Comparison of ENCODE assay signal across 14 cellular contexts in the genomic region with DNA sequence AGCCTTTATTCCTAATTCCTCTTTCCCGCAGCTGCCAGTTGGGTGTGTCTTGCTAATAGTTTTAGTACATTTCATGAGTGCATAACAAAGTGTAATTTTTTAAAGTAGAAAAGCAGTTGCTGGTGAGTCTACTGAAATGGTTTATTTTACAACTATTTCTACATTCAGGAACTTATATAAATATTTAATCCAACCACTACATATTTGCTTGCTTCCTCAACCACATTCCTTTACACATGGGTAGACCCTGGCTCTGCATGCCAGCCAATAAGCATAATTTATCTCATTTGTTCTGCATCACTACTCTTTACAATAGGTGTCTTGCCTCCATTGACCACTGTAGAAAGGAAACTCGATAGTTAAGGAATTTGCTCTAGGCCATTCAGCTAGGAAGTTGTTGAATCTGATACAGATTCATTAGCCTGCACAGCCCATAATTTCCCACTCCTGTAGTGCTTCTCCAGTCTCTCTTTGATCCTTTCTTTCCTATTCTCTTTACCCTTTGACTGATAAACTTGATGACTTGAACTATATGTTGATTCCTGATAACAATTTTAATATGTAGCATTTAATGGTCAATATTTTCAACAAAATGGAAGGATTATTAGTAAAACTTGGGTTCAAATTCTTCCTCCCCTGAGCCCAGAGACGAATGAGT.
DNase-seq lines count a peak whose midpoint lies in the region; ATAC-seq and TF ChIP-seq lines count a peak whose summit lies in the region.
"Had no signal": no experiment of that assay in that cellular context is flagged by ENCODE, and none has a peak within 500 bp of the region (broad histone marks: within the 10 kb centered on the region; RNA-seq: fewer than 3 reads in every experiment).

No MANE protein-coding gene starts in this region.

- H3K9me3 Mint-ChIP-seq in WTC11, result peaks cover 9% of the 10 kb centered on the region

- ATAC-seq in RWPE2 (ENCODE audit: low read depth) (peak; percentile 91), GM19023 (IDR thresholded peaks at IDR 0.05; ENCODE audit: unreplicated experiment) (no peak), HG02623 (IDR thresholded peaks at IDR 0.05; ENCODE audit: unreplicated experiment) (no peak), WTC11 (no peak; the same call in 1 of the 2 replicates)
- ATAC-seq: stimulated activated naive CD8-positive, alpha-beta T cell treated with anti-CD3 and anti-CD28 coated beads, Interleukin-15, Interleukin-2, amounts not matched to agents 100 U/mL and 50 U/mL, for 24 hours had no signal

- H3K9ac ChIP-seq in skeletal muscle satellite cell (ENCODE audit: low read depth, low read length), result peak overlapping the region; percentile 73

- H3K9me3 ChIP-seq in RWPE2 (ENCODE audit: severe bottlenecking) (peaks cover 7% of the 10 kb centered on the region), skeletal muscle satellite cell (replicated peaks; ENCODE audit: low read length) (no peaks in the 10 kb centered on the region)

- no peaks in the 10 kb centered on the region for H3K36me3 ChIP-seq in RWPE2 (ENCODE audit: low read depth)
- H3K36me3 ChIP-seq in skeletal muscle satellite cell (ENCODE audit: insufficient read depth, low read length), result no peaks in the 10 kb centered on the region

- TF ChIP-seq CTCF in RWPE2 (IDR thresholded peaks at IDR 0.05; ENCODE audit: poor library complexity, severe bottlenecking) (peak; percentile 16), fibroblast of mammary gland (conservative IDR thresholded peaks at IDR 0.05; ENCODE audit: control insufficient read depth, insufficient read depth, low read depth, low read length) (no peak), WTC11 (IDR thresholded peaks at IDR 0.05) (no peak)

- no peaks in the 10 kb centered on the region for H3K27me3 Mint-ChIP-seq in WTC11 (ENCODE audit: low read depth)

- peak overlapping the region; percentile 99 for H3K27ac ChIP-seq in RWPE2 (ENCODE audit: poor library complexity, severe bottlenecking)

- peak overlapping the region; percentile 57 for H3K4me2 ChIP-seq in skeletal muscle satellite cell (ENCODE audit: low read length)

- H3K4me1 ChIP-seq in RWPE2 (ENCODE audit: insufficient read depth, poor library complexity, severe bottlenecking) (peaks cover 29% of the 10 kb centered on the region), skeletal muscle satellite cell (ENCODE audit: control insufficient read depth, insufficient read depth, low read length) (peaks cover 27% of the 10 kb centered on the region)

- H3K27ac Mint-ChIP-seq in WTC11, result no peak overlapping the region

- peaks cover 4% of the 10 kb centered on the region for H3K36me3 Mint-ChIP-seq in WTC11

- POLR2A ChIA-PET in WTC11 (lab: Charles Lee), result no interaction called here

- peaks cover 6% of the 10 kb centered on the region for H3K4me1 Mint-ChIP-seq in WTC11
- H3K4me1 Mint-ChIP-seq: nephron had no signal

- DNase-seq in HCEC 1CT (peak; percentile 84), RWPE2 (ENCODE audit: low spot score) (no peak), fibroblast of mammary gland (ENCODE audit: low read depth) (peak; percentile 30), NCI-H774 (lab: John Stamatoyannopoulos, UW) (no peak), WTC11 (ENCODE audit: low spot score) (no peak)
- DNase-seq: amygdala; DMS79 treated with DMSO at 0.1 percent for 48 hours; erythroblast; NCI-H146; stimulated activated naive CD8-positive, alpha-beta T cell treated with anti-CD3 and anti-CD28 coated beads, Interleukin-15, Interleukin-2, amounts not matched to agents 100 U/mL and 50 U/mL, for 24 hours had no signal

- H3K27me3 ChIP-seq in RWPE2 (ENCODE audit: insufficient read depth, poor library complexity, severe bottlenecking) (no peaks in the 10 kb centered on the region), skeletal muscle satellite cell (ENCODE audit: control insufficient read depth, insufficient read depth, low read length) (no peaks in the 10 kb centered on the region)

- H3K4me3 ChIP-seq in RWPE2 (ENCODE audit: severe bottlenecking), result no peak overlapping the region
- H3K4me3 ChIP-seq in fibroblast of mammary gland (ENCODE audit: control insufficient read depth, low read depth, low read length), result no peak overlapping the region
- peak overlapping the region; percentile 6 for H3K4me3 ChIP-seq in skeletal muscle satellite cell (ENCODE audit: low read length)

- no peak overlapping the region for H3K4me3 Mint-ChIP-seq in WTC11
- H3K4me3 Mint-ChIP-seq: nephron had no signal

- CTCF ChIA-PET in WTC11 (lab: Charles Lee), result no interaction called here

TF ChIP-seq in WTC11, 78 proteins besides CTCF, POLR2A, EP300 and RAD21:
- TF ChIP-seq KAT7 (CRISPR knock-in tag; IDR thresholded peaks at IDR 0.05; ENCODE audit: borderline replicate concordance) (no peak), RORB (CRISPR knock-in tag; IDR thresholded peaks at IDR 0.05) (no peak), ZNF121 (CRISPR knock-in tag; IDR thresholded peaks at IDR 0.05) (no peak)
- TF ChIP-seq, protein P1, sequence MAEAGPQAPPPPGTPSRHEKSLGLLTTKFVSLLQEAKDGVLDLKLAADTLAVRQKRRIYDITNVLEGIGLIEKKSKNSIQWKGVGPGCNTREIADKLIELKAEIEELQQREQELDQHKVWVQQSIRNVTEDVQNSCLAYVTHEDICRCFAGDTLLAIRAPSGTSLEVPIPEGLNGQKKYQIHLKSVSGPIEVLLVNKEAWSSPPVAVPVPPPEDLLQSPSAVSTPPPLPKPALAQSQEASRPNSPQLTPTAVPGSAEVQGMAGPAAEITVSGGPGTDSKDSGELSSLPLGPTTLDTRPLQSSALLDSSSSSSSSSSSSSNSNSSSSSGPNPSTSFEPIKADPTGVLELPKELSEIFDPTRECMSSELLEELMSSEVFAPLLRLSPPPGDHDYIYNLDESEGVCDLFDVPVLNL (CRISPR knock-in tag; IDR thresholded peaks at IDR 0.05; ENCODE audit: borderline replicate concordance, low read depth), result no peak
- TF ChIP-seq, protein P2, sequence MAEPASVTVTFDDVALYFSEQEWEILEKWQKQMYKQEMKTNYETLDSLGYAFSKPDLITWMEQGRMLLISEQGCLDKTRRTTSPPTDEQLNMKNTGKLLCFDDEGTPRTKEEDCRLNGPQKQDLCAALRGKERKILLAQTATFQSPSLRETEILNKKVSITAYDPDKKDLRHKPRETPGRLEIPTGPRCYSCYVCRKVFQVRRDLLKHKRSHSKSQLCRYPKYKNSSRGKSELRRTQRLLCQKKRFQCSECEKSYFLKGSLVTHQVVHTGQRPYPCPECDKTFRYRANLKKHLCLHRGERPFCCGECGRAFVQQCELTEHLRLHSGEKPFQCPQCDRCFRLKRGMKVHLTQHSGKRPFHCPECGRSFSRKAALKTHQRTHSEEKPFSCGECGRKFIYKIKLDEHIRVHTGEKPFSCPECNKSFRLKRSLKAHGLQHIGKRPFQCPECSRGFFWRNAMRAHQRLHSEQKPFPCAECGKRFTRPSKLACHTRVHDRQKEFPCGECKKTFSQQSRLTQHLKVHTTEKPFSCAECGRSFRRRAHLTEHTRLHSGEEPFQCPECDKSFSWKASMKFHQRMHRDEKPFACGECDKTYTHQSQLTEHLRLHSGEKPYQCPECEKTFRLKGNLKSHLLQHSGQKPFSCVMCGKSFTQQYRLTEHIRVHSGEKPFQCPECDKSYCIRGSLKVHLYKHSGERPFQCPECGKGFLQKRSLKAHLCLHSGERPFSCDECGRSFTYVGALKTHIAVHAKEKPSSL (CRISPR knock-in tag; conservative IDR thresholded peaks at IDR 0.05), result no peak
- TF ChIP-seq, protein P3, sequence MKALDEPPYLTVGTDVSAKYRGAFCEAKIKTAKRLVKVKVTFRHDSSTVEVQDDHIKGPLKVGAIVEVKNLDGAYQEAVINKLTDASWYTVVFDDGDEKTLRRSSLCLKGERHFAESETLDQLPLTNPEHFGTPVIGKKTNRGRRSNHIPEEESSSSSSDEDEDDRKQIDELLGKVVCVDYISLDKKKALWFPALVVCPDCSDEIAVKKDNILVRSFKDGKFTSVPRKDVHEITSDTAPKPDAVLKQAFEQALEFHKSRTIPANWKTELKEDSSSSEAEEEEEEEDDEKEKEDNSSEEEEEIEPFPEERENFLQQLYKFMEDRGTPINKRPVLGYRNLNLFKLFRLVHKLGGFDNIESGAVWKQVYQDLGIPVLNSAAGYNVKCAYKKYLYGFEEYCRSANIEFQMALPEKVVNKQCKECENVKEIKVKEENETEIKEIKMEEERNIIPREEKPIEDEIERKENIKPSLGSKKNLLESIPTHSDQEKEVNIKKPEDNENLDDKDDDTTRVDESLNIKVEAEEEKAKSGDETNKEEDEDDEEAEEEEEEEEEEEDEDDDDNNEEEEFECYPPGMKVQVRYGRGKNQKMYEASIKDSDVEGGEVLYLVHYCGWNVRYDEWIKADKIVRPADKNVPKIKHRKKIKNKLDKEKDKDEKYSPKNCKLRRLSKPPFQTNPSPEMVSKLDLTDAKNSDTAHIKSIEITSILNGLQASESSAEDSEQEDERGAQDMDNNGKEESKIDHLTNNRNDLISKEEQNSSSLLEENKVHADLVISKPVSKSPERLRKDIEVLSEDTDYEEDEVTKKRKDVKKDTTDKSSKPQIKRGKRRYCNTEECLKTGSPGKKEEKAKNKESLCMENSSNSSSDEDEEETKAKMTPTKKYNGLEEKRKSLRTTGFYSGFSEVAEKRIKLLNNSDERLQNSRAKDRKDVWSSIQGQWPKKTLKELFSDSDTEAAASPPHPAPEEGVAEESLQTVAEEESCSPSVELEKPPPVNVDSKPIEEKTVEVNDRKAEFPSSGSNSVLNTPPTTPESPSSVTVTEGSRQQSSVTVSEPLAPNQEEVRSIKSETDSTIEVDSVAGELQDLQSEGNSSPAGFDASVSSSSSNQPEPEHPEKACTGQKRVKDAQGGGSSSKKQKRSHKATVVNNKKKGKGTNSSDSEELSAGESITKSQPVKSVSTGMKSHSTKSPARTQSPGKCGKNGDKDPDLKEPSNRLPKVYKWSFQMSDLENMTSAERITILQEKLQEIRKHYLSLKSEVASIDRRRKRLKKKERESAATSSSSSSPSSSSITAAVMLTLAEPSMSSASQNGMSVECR (CRISPR knock-in tag; IDR thresholded peaks at IDR 0.05; ENCODE audit: borderline replicate concordance), result no peak
TF ChIP-seq in WTC11: peak in this region for 0.

Comparison
In these comparisons a context has a peak if more than half of its experiments do, and no peak if none do; other contexts are left out.
1. DNase-seq: peak in HCEC 1CT (single experiment) and fibroblast of mammary gland (single experiment); none in RWPE2 (single experiment), NCI-H774 (single experiment) and WTC11 (single experiment).